In the genomic region with DNA sequence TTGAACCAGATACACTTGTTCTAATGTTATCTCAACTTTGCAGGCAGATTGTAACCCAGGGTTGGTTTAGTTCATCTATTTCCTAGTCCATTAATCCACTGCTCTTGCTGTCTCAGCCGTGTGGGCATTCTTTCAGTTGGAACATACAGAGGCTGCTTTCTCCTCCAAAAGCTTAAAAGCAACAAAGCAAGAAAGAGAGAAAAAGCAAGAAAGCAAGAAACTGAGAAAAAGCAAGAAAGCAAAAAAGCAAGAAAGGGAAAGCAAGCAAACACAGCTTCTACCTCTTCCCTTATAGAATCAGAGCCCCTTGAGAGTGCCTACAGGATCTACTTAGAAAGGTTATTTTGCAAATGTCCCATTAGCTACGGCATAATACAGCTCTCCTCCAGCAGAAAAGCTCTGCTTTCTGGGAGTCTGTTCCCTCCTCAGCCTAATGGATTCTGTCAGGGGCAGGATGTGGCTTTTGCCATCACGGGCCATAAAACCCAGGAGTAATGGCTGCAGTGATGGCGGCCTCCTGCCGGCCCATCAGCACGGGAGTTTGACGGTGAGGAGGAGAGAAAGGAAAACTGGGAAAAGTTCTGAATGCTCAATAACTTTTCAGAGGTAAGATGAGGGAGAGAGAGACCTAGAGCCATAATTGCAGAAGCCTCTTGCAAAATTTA, we compare ENCODE assay signal across 1 cellular context.
TF ChIP-seq lines count a peak whose summit lies in the region.

No MANE protein-coding gene starts in this region.

TF ChIP-seq in K562, 482 proteins besides CTCF, POLR2A, EP300 and RAD21 (continued from another document and continues in another):
- TF ChIP-seq, protein P1, sequence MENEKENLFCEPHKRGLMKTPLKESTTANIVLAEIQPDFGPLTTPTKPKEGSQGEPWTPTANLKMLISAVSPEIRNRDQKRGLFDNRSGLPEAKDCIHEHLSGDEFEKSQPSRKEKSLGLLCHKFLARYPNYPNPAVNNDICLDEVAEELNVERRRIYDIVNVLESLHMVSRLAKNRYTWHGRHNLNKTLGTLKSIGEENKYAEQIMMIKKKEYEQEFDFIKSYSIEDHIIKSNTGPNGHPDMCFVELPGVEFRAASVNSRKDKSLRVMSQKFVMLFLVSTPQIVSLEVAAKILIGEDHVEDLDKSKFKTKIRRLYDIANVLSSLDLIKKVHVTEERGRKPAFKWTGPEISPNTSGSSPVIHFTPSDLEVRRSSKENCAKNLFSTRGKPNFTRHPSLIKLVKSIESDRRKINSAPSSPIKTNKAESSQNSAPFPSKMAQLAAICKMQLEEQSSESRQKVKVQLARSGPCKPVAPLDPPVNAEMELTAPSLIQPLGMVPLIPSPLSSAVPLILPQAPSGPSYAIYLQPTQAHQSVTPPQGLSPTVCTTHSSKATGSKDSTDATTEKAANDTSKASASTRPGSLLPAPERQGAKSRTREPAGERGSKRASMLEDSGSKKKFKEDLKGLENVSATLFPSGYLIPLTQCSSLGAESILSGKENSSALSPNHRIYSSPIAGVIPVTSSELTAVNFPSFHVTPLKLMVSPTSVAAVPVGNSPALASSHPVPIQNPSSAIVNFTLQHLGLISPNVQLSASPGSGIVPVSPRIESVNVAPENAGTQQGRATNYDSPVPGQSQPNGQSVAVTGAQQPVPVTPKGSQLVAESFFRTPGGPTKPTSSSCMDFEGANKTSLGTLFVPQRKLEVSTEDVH (IDR thresholded peaks at IDR 0.05; ENCODE audit: low read depth, partially characterized antibody), result peak; percentile 13
- peak; percentile 66; the same call in 1 of the 2 replicates for TF ChIP-seq ZNF175 (CRISPR knock-in tag; IDR thresholded peaks at IDR 0.05; ENCODE audit: low read depth)
- TF ChIP-seq SPI1 (IDR thresholded peaks at IDR 0.05; ENCODE audit: borderline replicate concordance, low read depth, low read length), result no peak
- TF ChIP-seq ETV1 (tag; conservative IDR thresholded peaks at IDR 0.05; ENCODE audit: low read depth), result peak; percentile 86
- no peak; a peak in 1 of 4 replicates for TF ChIP-seq ARNT (IDR thresholded peaks at IDR 0.05)
- no peak; the same call in 1 of the 2 replicates for TF ChIP-seq ERF (CRISPR knock-in tag; IDR thresholded peaks at IDR 0.05)
- TF ChIP-seq TAL1 (IDR thresholded peaks at IDR 0.05), result peak; percentile 83
- no peak for TF ChIP-seq ZBTB8A (IDR thresholded peaks at IDR 0.05; ENCODE audit: partially characterized antibody)
- 0 out of 2 replicates have a peak, but pooled peaks have one; percentile 36 for TF ChIP-seq SREBF2 (CRISPR knock-in tag; IDR thresholded peaks at IDR 0.05)
- TF ChIP-seq, protein P2, sequence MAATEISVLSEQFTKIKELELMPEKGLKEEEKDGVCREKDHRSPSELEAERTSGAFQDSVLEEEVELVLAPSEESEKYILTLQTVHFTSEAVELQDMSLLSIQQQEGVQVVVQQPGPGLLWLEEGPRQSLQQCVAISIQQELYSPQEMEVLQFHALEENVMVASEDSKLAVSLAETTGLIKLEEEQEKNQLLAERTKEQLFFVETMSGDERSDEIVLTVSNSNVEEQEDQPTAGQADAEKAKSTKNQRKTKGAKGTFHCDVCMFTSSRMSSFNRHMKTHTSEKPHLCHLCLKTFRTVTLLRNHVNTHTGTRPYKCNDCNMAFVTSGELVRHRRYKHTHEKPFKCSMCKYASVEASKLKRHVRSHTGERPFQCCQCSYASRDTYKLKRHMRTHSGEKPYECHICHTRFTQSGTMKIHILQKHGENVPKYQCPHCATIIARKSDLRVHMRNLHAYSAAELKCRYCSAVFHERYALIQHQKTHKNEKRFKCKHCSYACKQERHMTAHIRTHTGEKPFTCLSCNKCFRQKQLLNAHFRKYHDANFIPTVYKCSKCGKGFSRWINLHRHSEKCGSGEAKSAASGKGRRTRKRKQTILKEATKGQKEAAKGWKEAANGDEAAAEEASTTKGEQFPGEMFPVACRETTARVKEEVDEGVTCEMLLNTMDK (IDR thresholded peaks at IDR 0.05; ENCODE audit: borderline replicate concordance, insufficient read depth, low read depth, low read length, poor library complexity, severe bottlenecking), result no peak
- TF ChIP-seq, protein P3, sequence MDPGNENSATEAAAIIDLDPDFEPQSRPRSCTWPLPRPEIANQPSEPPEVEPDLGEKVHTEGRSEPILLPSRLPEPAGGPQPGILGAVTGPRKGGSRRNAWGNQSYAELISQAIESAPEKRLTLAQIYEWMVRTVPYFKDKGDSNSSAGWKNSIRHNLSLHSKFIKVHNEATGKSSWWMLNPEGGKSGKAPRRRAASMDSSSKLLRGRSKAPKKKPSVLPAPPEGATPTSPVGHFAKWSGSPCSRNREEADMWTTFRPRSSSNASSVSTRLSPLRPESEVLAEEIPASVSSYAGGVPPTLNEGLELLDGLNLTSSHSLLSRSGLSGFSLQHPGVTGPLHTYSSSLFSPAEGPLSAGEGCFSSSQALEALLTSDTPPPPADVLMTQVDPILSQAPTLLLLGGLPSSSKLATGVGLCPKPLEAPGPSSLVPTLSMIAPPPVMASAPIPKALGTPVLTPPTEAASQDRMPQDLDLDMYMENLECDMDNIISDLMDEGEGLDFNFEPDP (CRISPR knock-in tag; IDR thresholded peaks at IDR 0.05), result no peak
- no peak for TF ChIP-seq STAT5B (CRISPR knock-in tag; IDR thresholded peaks at IDR 0.05)
- no peak for TF ChIP-seq ZNF143 (CRISPR knock-in tag; IDR thresholded peaks at IDR 0.05)
- TF ChIP-seq, protein P4, sequence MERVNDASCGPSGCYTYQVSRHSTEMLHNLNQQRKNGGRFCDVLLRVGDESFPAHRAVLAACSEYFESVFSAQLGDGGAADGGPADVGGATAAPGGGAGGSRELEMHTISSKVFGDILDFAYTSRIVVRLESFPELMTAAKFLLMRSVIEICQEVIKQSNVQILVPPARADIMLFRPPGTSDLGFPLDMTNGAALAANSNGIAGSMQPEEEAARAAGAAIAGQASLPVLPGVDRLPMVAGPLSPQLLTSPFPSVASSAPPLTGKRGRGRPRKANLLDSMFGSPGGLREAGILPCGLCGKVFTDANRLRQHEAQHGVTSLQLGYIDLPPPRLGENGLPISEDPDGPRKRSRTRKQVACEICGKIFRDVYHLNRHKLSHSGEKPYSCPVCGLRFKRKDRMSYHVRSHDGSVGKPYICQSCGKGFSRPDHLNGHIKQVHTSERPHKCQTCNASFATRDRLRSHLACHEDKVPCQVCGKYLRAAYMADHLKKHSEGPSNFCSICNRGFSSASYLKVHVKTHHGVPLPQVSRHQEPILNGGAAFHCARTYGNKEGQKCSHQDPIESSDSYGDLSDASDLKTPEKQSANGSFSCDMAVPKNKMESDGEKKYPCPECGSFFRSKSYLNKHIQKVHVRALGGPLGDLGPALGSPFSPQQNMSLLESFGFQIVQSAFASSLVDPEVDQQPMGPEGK (CRISPR knock-in tag; IDR thresholded peaks at IDR 0.05; ENCODE audit: borderline replicate concordance), result no peak
- TF ChIP-seq HOXB6 (CRISPR knock-in tag; IDR thresholded peaks at IDR 0.05; ENCODE audit: borderline replicate concordance), result no peak
- TF ChIP-seq KDM4B (IDR thresholded peaks at IDR 0.05; ENCODE audit: borderline replicate concordance in 2 of 2, low read depth in 1 of 2), result no peak
- TF ChIP-seq, protein P5, sequence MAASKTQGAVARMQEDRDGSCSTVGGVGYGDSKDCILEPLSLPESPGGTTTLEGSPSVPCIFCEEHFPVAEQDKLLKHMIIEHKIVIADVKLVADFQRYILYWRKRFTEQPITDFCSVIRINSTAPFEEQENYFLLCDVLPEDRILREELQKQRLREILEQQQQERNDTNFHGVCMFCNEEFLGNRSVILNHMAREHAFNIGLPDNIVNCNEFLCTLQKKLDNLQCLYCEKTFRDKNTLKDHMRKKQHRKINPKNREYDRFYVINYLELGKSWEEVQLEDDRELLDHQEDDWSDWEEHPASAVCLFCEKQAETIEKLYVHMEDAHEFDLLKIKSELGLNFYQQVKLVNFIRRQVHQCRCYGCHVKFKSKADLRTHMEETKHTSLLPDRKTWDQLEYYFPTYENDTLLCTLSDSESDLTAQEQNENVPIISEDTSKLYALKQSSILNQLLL (CRISPR knock-in tag; IDR thresholded peaks at IDR 0.05; ENCODE audit: borderline replicate concordance), result no peak
- TF ChIP-seq YY1 (IDR thresholded peaks at IDR 0.05; ENCODE audit: borderline replicate concordance in 1 of 3, control insufficient read depth in 1 of 3, extremely low read depth in 1 of 3, insufficient read depth in 3 of 3, insufficient read length in 1 of 3, insufficient replicate concordance in 2 of 3, low read depth in 1 of 3, low read length in 2 of 3), result peak; percentile 68 to 97 (median 86)
- TF ChIP-seq, protein P6, sequence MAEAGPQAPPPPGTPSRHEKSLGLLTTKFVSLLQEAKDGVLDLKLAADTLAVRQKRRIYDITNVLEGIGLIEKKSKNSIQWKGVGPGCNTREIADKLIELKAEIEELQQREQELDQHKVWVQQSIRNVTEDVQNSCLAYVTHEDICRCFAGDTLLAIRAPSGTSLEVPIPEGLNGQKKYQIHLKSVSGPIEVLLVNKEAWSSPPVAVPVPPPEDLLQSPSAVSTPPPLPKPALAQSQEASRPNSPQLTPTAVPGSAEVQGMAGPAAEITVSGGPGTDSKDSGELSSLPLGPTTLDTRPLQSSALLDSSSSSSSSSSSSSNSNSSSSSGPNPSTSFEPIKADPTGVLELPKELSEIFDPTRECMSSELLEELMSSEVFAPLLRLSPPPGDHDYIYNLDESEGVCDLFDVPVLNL (CRISPR knock-in tag; IDR thresholded peaks at IDR 0.05; ENCODE audit: low read depth), result no peak
- no peak for TF ChIP-seq HLTF (IDR thresholded peaks at IDR 0.05)
- TF ChIP-seq, protein P7, sequence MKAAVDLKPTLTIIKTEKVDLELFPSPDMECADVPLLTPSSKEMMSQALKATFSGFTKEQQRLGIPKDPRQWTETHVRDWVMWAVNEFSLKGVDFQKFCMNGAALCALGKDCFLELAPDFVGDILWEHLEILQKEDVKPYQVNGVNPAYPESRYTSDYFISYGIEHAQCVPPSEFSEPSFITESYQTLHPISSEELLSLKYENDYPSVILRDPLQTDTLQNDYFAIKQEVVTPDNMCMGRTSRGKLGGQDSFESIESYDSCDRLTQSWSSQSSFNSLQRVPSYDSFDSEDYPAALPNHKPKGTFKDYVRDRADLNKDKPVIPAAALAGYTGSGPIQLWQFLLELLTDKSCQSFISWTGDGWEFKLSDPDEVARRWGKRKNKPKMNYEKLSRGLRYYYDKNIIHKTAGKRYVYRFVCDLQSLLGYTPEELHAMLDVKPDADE (conservative IDR thresholded peaks at IDR 0.05; ENCODE audit: control insufficient read depth, low read depth, low read length), result no peak; the same call in 1 of the 2 replicates
- no peak for TF ChIP-seq ZNF3 (CRISPR knock-in tag; IDR thresholded peaks at IDR 0.05)
- no peak for TF ChIP-seq CBX1 (IDR thresholded peaks at IDR 0.05; ENCODE audit: low read depth)
- no peak for TF ChIP-seq CAMTA2 (CRISPR knock-in tag; conservative IDR thresholded peaks at IDR 0.05)
- TF ChIP-seq CTBP1 (IDR thresholded peaks at IDR 0.05; ENCODE audit: borderline replicate concordance), result no peak
- 0 out of 2 replicates have a peak, but pooled peaks have one; percentile 25 for TF ChIP-seq CBFB (CRISPR knock-in tag; IDR thresholded peaks at IDR 0.05)
- no peak for TF ChIP-seq ZFP36 (IDR thresholded peaks at IDR 0.05; ENCODE audit: low read depth, low read length, partially characterized antibody)
- TF ChIP-seq ETV6 (IDR thresholded peaks at IDR 0.05; ENCODE audit: borderline replicate concordance in 1 of 2, low read depth in 2 of 2, low read length in 1 of 2), result no peak
- no peak for TF ChIP-seq ETV6 (CRISPR knock-in tag; IDR thresholded peaks at IDR 0.05; ENCODE audit: borderline replicate concordance)
- no peak for TF ChIP-seq HDAC2 (IDR thresholded peaks at IDR 0.05)
- TF ChIP-seq ILF3 (IDR thresholded peaks at IDR 0.05; ENCODE audit: borderline replicate concordance), result no peak
- TF ChIP-seq, protein P8, sequence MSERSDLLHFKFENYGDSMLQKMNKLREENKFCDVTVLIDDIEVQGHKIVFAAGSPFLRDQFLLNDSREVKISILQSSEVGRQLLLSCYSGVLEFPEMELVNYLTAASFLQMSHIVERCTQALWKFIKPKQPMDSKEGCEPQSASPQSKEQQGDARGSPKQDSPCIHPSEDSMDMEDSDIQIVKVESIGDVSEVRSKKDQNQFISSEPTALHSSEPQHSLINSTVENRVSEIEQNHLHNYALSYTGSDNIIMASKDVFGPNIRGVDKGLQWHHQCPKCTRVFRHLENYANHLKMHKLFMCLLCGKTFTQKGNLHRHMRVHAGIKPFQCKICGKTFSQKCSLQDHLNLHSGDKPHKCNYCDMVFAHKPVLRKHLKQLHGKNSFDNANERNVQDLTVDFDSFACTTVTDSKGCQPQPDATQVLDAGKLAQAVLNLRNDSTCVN (CRISPR knock-in tag; IDR thresholded peaks at IDR 0.05), result no peak
- TF ChIP-seq HMG20A (CRISPR knock-in tag; conservative IDR thresholded peaks at IDR 0.05), result no peak
- TF ChIP-seq ADNP (tag; IDR thresholded peaks at IDR 0.05), result no peak
- TF ChIP-seq, protein P9, sequence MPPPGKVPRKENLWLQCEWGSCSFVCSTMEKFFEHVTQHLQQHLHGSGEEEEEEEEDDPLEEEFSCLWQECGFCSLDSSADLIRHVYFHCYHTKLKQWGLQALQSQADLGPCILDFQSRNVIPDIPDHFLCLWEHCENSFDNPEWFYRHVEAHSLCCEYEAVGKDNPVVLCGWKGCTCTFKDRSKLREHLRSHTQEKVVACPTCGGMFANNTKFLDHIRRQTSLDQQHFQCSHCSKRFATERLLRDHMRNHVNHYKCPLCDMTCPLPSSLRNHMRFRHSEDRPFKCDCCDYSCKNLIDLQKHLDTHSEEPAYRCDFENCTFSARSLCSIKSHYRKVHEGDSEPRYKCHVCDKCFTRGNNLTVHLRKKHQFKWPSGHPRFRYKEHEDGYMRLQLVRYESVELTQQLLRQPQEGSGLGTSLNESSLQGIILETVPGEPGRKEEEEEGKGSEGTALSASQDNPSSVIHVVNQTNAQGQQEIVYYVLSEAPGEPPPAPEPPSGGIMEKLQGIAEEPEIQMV (tag; conservative IDR thresholded peaks at IDR 0.05; ENCODE audit: low read depth), result no peak
- TF ChIP-seq, protein P10, sequence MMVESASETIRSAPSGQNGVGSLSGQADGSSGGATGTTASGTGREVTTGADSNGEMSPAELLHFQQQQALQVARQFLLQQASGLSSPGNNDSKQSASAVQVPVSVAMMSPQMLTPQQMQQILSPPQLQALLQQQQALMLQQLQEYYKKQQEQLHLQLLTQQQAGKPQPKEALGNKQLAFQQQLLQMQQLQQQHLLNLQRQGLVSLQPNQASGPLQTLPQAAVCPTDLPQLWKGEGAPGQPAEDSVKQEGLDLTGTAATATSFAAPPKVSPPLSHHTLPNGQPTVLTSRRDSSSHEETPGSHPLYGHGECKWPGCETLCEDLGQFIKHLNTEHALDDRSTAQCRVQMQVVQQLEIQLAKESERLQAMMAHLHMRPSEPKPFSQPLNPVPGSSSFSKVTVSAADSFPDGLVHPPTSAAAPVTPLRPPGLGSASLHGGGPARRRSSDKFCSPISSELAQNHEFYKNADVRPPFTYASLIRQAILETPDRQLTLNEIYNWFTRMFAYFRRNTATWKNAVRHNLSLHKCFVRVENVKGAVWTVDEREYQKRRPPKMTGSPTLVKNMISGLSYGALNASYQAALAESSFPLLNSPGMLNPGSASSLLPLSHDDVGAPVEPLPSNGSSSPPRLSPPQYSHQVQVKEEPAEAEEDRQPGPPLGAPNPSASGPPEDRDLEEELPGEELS (CRISPR knock-in tag; IDR thresholded peaks at IDR 0.05; ENCODE audit: borderline replicate concordance), result no peak
- TF ChIP-seq MCM7 (IDR thresholded peaks at IDR 0.05), result no peak
- TF ChIP-seq, protein P11, sequence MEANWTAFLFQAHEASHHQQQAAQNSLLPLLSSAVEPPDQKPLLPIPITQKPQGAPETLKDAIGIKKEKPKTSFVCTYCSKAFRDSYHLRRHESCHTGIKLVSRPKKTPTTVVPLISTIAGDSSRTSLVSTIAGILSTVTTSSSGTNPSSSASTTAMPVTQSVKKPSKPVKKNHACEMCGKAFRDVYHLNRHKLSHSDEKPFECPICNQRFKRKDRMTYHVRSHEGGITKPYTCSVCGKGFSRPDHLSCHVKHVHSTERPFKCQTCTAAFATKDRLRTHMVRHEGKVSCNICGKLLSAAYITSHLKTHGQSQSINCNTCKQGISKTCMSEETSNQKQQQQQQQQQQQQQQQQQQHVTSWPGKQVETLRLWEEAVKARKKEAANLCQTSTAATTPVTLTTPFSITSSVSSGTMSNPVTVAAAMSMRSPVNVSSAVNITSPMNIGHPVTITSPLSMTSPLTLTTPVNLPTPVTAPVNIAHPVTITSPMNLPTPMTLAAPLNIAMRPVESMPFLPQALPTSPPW (CRISPR knock-in tag; IDR thresholded peaks at IDR 0.05), result no peak
- no peak for TF ChIP-seq NRF1 (conservative IDR thresholded peaks at IDR 0.05 in 1 of 2, IDR thresholded peaks at IDR 0.05 in 1 of 2)
